ENCODE assay signal across 8 cellular contexts in the genomic region with DNA sequence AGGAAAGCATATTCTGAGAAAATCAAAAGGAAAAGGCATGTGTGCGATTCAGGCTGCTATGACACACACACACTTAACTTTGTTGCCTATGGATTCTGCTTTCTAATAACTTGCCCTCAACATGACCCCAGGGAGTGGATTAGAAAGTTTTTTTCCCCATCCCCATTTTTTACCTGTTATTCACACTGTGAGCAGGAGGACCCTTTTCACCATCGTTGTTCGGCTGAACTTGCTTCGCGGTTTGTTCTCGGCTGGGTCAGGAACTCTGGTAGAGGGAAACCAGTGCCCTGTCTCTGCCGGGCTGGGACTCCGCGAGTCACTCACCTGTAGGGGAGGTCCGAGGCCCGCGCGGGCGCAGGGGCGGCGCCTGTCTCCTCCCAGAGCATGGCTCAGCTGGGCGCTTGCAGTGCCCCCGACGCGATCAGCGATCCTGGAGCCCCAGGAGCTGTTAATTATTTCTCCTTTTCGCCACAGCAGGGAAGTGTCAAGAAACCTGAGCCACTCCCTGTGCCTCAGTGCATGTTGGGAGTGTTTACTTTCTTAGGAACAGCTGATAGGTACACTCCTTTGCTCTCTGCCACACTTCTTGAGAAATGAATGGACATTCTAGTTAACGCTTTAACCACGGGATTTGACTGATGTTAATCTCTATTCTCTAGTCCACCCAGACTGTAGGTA. TPM values are rescaled to one million over a fixed set of nuclear protein-coding genes. Genes with fewer than 3 reads are reported as not detected.
A peak's percentile ranks its signal among the peaks of the same experiment; 100 is the strongest.
DNase-seq lines count a peak whose midpoint lies in the region; ATAC-seq and TF ChIP-seq lines count a peak whose summit lies in the region.

A gene with protein sequence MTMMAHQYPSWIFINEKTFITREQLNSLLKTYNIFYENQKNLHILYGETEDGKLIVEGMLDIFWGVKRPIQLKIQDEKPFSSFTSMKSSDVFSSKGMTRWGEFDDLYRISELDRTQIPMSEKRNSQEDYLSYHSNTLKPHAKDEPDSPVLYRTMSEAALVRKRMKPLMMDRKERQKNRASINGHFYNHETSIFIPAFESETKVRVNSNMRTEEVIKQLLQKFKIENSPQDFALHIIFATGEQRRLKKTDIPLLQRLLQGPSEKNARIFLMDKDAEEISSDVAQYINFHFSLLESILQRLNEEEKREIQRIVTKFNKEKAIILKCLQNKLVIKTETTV (minus strand): TSS at position 322 of the 678 bp plus-strand sequence. CDS start 8,641 bp downstream, outside the sequence.

- H3K36me3 ChIP-seq in CD8-positive, alpha-beta T cell (ENCODE audit: insufficient read depth, low read length): no peaks in the 10 kb centered on the region
- H3K36me3 ChIP-seq in brain microvascular endothelial cell (replicated peaks) (no peaks in the 10 kb centered on the region), mesenchymal stem cell (ENCODE audit: control insufficient read depth in 1 of 2, insufficient read depth in 2 of 2, low read depth in 1 of 2, low read length in 2 of 2) (no peaks in the 10 kb centered on the region)

- no peak within 1 kb of the TSS for H2BK5ac ChIP-seq in mesenchymal stem cell (ENCODE audit: low read depth, low read length, poor library complexity, severe bottlenecking)

- no peak within 1 kb of the TSS for H3K23ac ChIP-seq in mesenchymal stem cell (ENCODE audit: low read length in 2 of 2)

- peak within 1 kb of the TSS; percentile 21 for H2AFZ ChIP-seq in mesenchymal stem cell (ENCODE audit: low read depth, low read length)

- no peaks in the 10 kb centered on the region for H3K9me3 ChIP-seq in CD8-positive, alpha-beta T cell (ENCODE audit: low read length)
- no peaks in the 10 kb centered on the region for H3K9me3 ChIP-seq in mesenchymal stem cell (ENCODE audit: control insufficient read depth, low read length)

- no peak within 1 kb of the TSS for H3K4ac ChIP-seq in mesenchymal stem cell (ENCODE audit: low read depth in 1 of 2, low read length in 2 of 2)

- TF ChIP-seq POLR2A in GM19099 (IDR thresholded peaks at IDR 0.05; ENCODE audit: extremely low read depth, insufficient read length, low read depth): peak; percentile 43

- H3K79me1 ChIP-seq in mesenchymal stem cell (replicated peaks; ENCODE audit: low read length, poor library complexity, severe bottlenecking): no peaks in the 10 kb centered on the region

- no peak within 1 kb of the TSS for H3K9ac ChIP-seq in mesenchymal stem cell (ENCODE audit: low read length)

- no peak within 1 kb of the TSS for H3K27ac ChIP-seq in CD8-positive, alpha-beta T cell (ENCODE audit: low read depth, low read length)
- H3K27ac ChIP-seq in brain microvascular endothelial cell (no peak within 1 kb of the TSS), mesenchymal stem cell (ENCODE audit: low read length, poor library complexity, severe bottlenecking) (no peak within 1 kb of the TSS)

- POLR2A ChIA-PET in CD8-positive, alpha-beta T cell (lab: Charles Lee): no interaction called here

- 5% methylated on average over 23 of the region's 24 CpGs for WGBS in mesenchymal stem cell

- H3K9me3 Mint-ChIP-seq in CD8-positive, alpha-beta T cell: no peaks in the 10 kb centered on the region

- no peak within 1 kb of the TSS for H2BK120ac ChIP-seq in mesenchymal stem cell (ENCODE audit: low read depth, low read length)

- no peak for DNase-seq in CD8-positive, alpha-beta T cell
- DNase-seq in NCI-H526 (lab: John Stamatoyannopoulos, UW) (peak; percentile 93 to 94), brain microvascular endothelial cell (no peak), mesenchymal stem cell (no peak), NCI-H2227 (lab: John Stamatoyannopoulos, UW; ENCODE audit: unreplicated experiment) (no peak), OCI-M2 (lab: John Stamatoyannopoulos, UW; ENCODE audit: unreplicated experiment) (no peak)

- in situ Hi-C loops in brain microvascular endothelial cell (cut with HindIII; ENCODE audit: low pct_ligation_motif_present, low sequenced_read_pairs): no loop called here

- no peak within 1 kb of the TSS for H2BK15ac ChIP-seq in mesenchymal stem cell (ENCODE audit: low read depth, poor library complexity, severe bottlenecking)

- no peak within 1 kb of the TSS for H2AK5ac ChIP-seq in mesenchymal stem cell (ENCODE audit: low read length, severe bottlenecking)

- H2BK12ac ChIP-seq in mesenchymal stem cell (ENCODE audit: low read length in 2 of 2): no peak within 1 kb of the TSS

- peak within 1 kb of the TSS; percentile 83 for H3K4me2 ChIP-seq in mesenchymal stem cell (ENCODE audit: low read length, poor library complexity, severe bottlenecking)

- H3K14ac ChIP-seq in mesenchymal stem cell (ENCODE audit: low read length in 2 of 2): no peak within 1 kb of the TSS

- no peaks in the 10 kb centered on the region for H3K27me3 ChIP-seq in CD8-positive, alpha-beta T cell (ENCODE audit: insufficient read depth, low read length)
- H3K27me3 ChIP-seq in brain microvascular endothelial cell (replicated peaks) (no peaks in the 10 kb centered on the region), mesenchymal stem cell (ENCODE audit: control insufficient read depth in 1 of 2, insufficient read depth in 1 of 2, low read length in 2 of 2) (peaks cover 0 to 9% of the 10 kb centered on the region in 2 experiments)

- CTCF ChIA-PET in CD8-positive, alpha-beta T cell (lab: Charles Lee): no interaction called here

- H3K4me1 Mint-ChIP-seq in CD8-positive, alpha-beta T cell (ENCODE audit: low read depth): peaks cover 9% of the 10 kb centered on the region

- H4K91ac ChIP-seq in mesenchymal stem cell (ENCODE audit: low read length): no peak within 1 kb of the TSS

- peaks cover 5% of the 10 kb centered on the region for H3K27me3 Mint-ChIP-seq in CD8-positive, alpha-beta T cell (ENCODE audit: low read depth)

- intact Hi-C loops in CD8-positive, alpha-beta T cell (cut with DNase I, micrococcal nuclease): no loop called here

- peak within 1 kb of the TSS; percentile 38 for H3K4me3 Mint-ChIP-seq in CD8-positive, alpha-beta T cell

- peak within 1 kb of the TSS; percentile 29 for H4K8ac ChIP-seq in mesenchymal stem cell (ENCODE audit: low read length)

- H3K4me3 ChIP-seq in CD8-positive, alpha-beta T cell (ENCODE audit: low read depth, low read length): no peak within 1 kb of the TSS
- H3K4me3 ChIP-seq in brain microvascular endothelial cell (ENCODE audit: low read depth, low read length) (peak within 1 kb of the TSS; percentile 40), mesenchymal stem cell (ENCODE audit: insufficient read depth in 1 of 2, low read depth in 1 of 2, low read length in 2 of 2) (peak within 1 kb of the TSS; percentile 43 to 64)

- TF ChIP-seq CTCF in CD8-positive, alpha-beta T cell (IDR thresholded peaks at IDR 0.05): no peak
- TF ChIP-seq CTCF in brain microvascular endothelial cell (IDR thresholded peaks at IDR 0.05; ENCODE audit: low read depth, low read length, missing control alignments): no peak

- H3K36me3 Mint-ChIP-seq in CD8-positive, alpha-beta T cell: no peaks in the 10 kb centered on the region

- no peaks in the 10 kb centered on the region for H3K4me1 ChIP-seq in CD8-positive, alpha-beta T cell (ENCODE audit: insufficient read depth, low read length)
- peaks cover 5% of the 10 kb centered on the region for H3K4me1 ChIP-seq in mesenchymal stem cell (ENCODE audit: control insufficient read depth, insufficient read depth, low read depth, low read length)

- H3K18ac ChIP-seq in mesenchymal stem cell (ENCODE audit: low read depth in 1 of 2, low read length in 2 of 2): no peak within 1 kb of the TSS

- no peak for ATAC-seq in CD8-positive, alpha-beta T cell
- peak; percentile 93 for ATAC-seq in HG03135 (IDR thresholded peaks at IDR 0.05; ENCODE audit: unreplicated experiment)

- no peak within 1 kb of the TSS for H3K27ac Mint-ChIP-seq in CD8-positive, alpha-beta T cell

RNA-seq across cellular contexts. Expression of the gene that starts here (rescaled TPM):
- not detected for total RNA-seq in CD8-positive, alpha-beta T cell
- 0.52 TPM for polyA plus RNA-seq in mesenchymal stem cell (2013, experiment 1 of 2)
- polyA plus RNA-seq in mesenchymal stem cell (2013, experiment 2 of 2): 0.40 TPM

Comparison
In these comparisons a context has a peak if more than half of its experiments do, and no peak if none do; other contexts are left out.
1. DNase-seq: peak in NCI-H526 (2 of 2); none in CD8-positive, alpha-beta T cell (0 of 7), brain microvascular endothelial cell (single experiment), mesenchymal stem cell (single experiment), NCI-H2227 (single experiment) and OCI-M2 (single experiment).